In genomic region chr16:54291107-54291980, GRCh38 we compare ENCODE assay signal across 2 cellular contexts.
A peak's percentile ranks its signal among the peaks of the same experiment; 100 is the strongest.
TF ChIP-seq lines count a peak whose summit lies in the region.

No MANE protein-coding gene starts in this region.

TF ChIP-seq in HepG2, 621 proteins besides CTCF, POLR2A, EP300 and RAD21:
- TF ChIP-seq NRL (CRISPR knock-in tag; IDR thresholded peaks at IDR 0.05; ENCODE audit: borderline replicate concordance) (0 out of 2 replicates have a peak, but pooled peaks have one; percentile 45), ZFP91 (CRISPR knock-in tag; IDR thresholded peaks at IDR 0.05; ENCODE audit: borderline replicate concordance) (0 out of 2 replicates have a peak, but pooled peaks have one; percentile 22), ZBTB33 (CRISPR knock-in tag; IDR thresholded peaks at IDR 0.05) (0 out of 2 replicates have a peak, but pooled peaks have one; percentile 6), CERS6 (CRISPR knock-in tag; IDR thresholded peaks at IDR 0.05) (no peak), RXRA (CRISPR knock-in tag; IDR thresholded peaks at IDR 0.05) (0 out of 2 replicates have a peak, but pooled peaks have one; percentile 14), RNF2 (conservative IDR thresholded peaks at IDR 0.05; ENCODE audit: low read depth) (no peak), ZFP62 (CRISPR knock-in tag; IDR thresholded peaks at IDR 0.05) (no peak)

TF ChIP-seq in H1, 55 proteins besides CTCF, POLR2A, EP300 and RAD21:
- no peak for TF ChIP-seq ATF3 (IDR thresholded peaks at IDR 0.05; ENCODE audit: insufficient read depth, low read depth, low read length)
- no peak for TF ChIP-seq POLR2AphosphoS5 (IDR thresholded peaks at IDR 0.05; ENCODE audit: low read depth, low read length)
- TF ChIP-seq CTBP2 (IDR thresholded peaks at IDR 0.05; ENCODE audit: borderline replicate concordance, insufficient read depth, insufficient read length, low read length), result no peak
- no peak for TF ChIP-seq SAP30 (IDR thresholded peaks at IDR 0.05; ENCODE audit: insufficient read depth, insufficient replicate concordance, low read length)
- no peak for TF ChIP-seq SP4 (IDR thresholded peaks at IDR 0.05; ENCODE audit: low read length)
- no peak for TF ChIP-seq ZNF274 (IDR thresholded peaks at IDR 0.05; ENCODE audit: borderline replicate concordance, extremely low read depth, low read length)
- no peak for TF ChIP-seq CREB1 (IDR thresholded peaks at IDR 0.05)
- TF ChIP-seq TAF1 (IDR thresholded peaks at IDR 0.05; ENCODE audit: low read depth, low read length), result no peak
- peak; percentile 61 for TF ChIP-seq KDM4A (IDR thresholded peaks at IDR 0.05; ENCODE audit: low read depth, low read length, severe bottlenecking)
- TF ChIP-seq CHD7 (IDR thresholded peaks at IDR 0.05; ENCODE audit: insufficient replicate concordance, low read length), result no peak
- no peak for TF ChIP-seq GABPA (IDR thresholded peaks at IDR 0.05; ENCODE audit: borderline replicate concordance, insufficient read depth, low read length)
- TF ChIP-seq NANOG (IDR thresholded peaks at IDR 0.05; ENCODE audit: insufficient read depth, low read depth, low read length, poor library complexity, severe bottlenecking), result no peak
- no peak for TF ChIP-seq SIRT6 (IDR thresholded peaks at IDR 0.05; ENCODE audit: low read length)
- TF ChIP-seq KDM5A (IDR thresholded peaks at IDR 0.05; ENCODE audit: low read length), result no peak
- no peak for TF ChIP-seq TEAD4 (IDR thresholded peaks at IDR 0.05; ENCODE audit: low read depth, low read length)
- TF ChIP-seq SRF (IDR thresholded peaks at IDR 0.05; ENCODE audit: low read depth, low read length), result no peak
- TF ChIP-seq CEBPB (IDR thresholded peaks at IDR 0.05; ENCODE audit: low read depth, low read length), result no peak
- no peak for TF ChIP-seq USF2 (IDR thresholded peaks at IDR 0.05; ENCODE audit: low read length)
- no peak for TF ChIP-seq YY1 (IDR thresholded peaks at IDR 0.05; ENCODE audit: low read depth, low read length)
- no peak for TF ChIP-seq BACH1 (IDR thresholded peaks at IDR 0.05; ENCODE audit: low read length)
- TF ChIP-seq SIN3A (conservative IDR thresholded peaks at IDR 0.05 in 1 of 2, IDR thresholded peaks at IDR 0.05 in 1 of 2; ENCODE audit: low read depth in 1 of 2, low read length in 2 of 2), result no peak
- TF ChIP-seq SUZ12 (IDR thresholded peaks at IDR 0.05; ENCODE audit: low read length), result peak; percentile 23
- TF ChIP-seq BRCA1 (IDR thresholded peaks at IDR 0.05; ENCODE audit: low read depth, low read length), result no peak
- TF ChIP-seq SP1 (IDR thresholded peaks at IDR 0.05; ENCODE audit: low read depth, low read length), result no peak
- no peak for TF ChIP-seq EGR1 (IDR thresholded peaks at IDR 0.05; ENCODE audit: borderline replicate concordance, low read depth, low read length)
- peak; percentile 6 for TF ChIP-seq EZH2 (IDR thresholded peaks at IDR 0.05; ENCODE audit: low read depth, low read length, severe bottlenecking)
